ENCODE assay signal across 1 cellular context in genomic region chr5:56814361-56814962, GRCh38.
TF ChIP-seq lines count a peak whose summit lies in the region.

No MANE protein-coding gene starts in this region.

TF ChIP-seq in HepG2, 621 proteins besides CTCF, POLR2A, EP300 and RAD21 (continued from another document):
- peak; percentile 5; the same call in 1 of the 2 replicates for TF ChIP-seq IRF9 (CRISPR knock-in tag; IDR thresholded peaks at IDR 0.05; ENCODE audit: borderline replicate concordance)
- no peak for TF ChIP-seq EED (CRISPR knock-in tag; IDR thresholded peaks at IDR 0.05)
- no peak for TF ChIP-seq PAWR (CRISPR knock-in tag; IDR thresholded peaks at IDR 0.05; ENCODE audit: borderline replicate concordance)
- no peak for TF ChIP-seq HINFP (CRISPR knock-in tag; IDR thresholded peaks at IDR 0.05; ENCODE audit: low read depth)
- TF ChIP-seq ZNF607 (CRISPR knock-in tag; IDR thresholded peaks at IDR 0.05; ENCODE audit: borderline replicate concordance), result no peak
- no peak for TF ChIP-seq PAF1 (CRISPR knock-in tag; IDR thresholded peaks at IDR 0.05)
- no peak for TF ChIP-seq NFATC3 (CRISPR knock-in tag; IDR thresholded peaks at IDR 0.05)
- no peak for TF ChIP-seq GZF1 (CRISPR knock-in tag; IDR thresholded peaks at IDR 0.05)
- no peak for TF ChIP-seq TERF1 (CRISPR knock-in tag; IDR thresholded peaks at IDR 0.05)
- TF ChIP-seq MXI1 (IDR thresholded peaks at IDR 0.05; ENCODE audit: borderline replicate concordance, low read depth, low read length), result no peak
- TF ChIP-seq SIX4 (CRISPR knock-in tag; IDR thresholded peaks at IDR 0.05), result no peak
- TF ChIP-seq ZNF207 (IDR thresholded peaks at IDR 0.05; ENCODE audit: borderline replicate concordance), result no peak
- TF ChIP-seq ATF6 (CRISPR knock-in tag; conservative IDR thresholded peaks at IDR 0.05), result no peak
- TF ChIP-seq FOXO4 (CRISPR knock-in tag; conservative IDR thresholded peaks at IDR 0.05), result no peak
- no peak for TF ChIP-seq ZFP41 (CRISPR knock-in tag; IDR thresholded peaks at IDR 0.05; ENCODE audit: borderline replicate concordance)
- TF ChIP-seq POLR2AphosphoS5 (IDR thresholded peaks at IDR 0.05; ENCODE audit: low read depth, low read length), result no peak; the same call in 1 of the 2 replicates
- no peak for TF ChIP-seq ZSCAN29 (CRISPR knock-in tag; conservative IDR thresholded peaks at IDR 0.05)
- no peak for TF ChIP-seq RFXANK (CRISPR knock-in tag; IDR thresholded peaks at IDR 0.05)
- TF ChIP-seq TBX3 (IDR thresholded peaks at IDR 0.05; ENCODE audit: borderline replicate concordance), result no peak
- no peak for TF ChIP-seq ZNF605 (CRISPR knock-in tag; IDR thresholded peaks at IDR 0.05)
- peak; percentile 42; the same call in 1 of the 2 replicates for TF ChIP-seq ZNF687 (CRISPR knock-in tag; IDR thresholded peaks at IDR 0.05)
- no peak for TF ChIP-seq KLF6 (CRISPR knock-in tag; IDR thresholded peaks at IDR 0.05)
- no peak for TF ChIP-seq AGO2 (optimal IDR thresholded peaks at IDR 0.05; ENCODE audit: low read depth, low read length)
- no peak for TF ChIP-seq ZNF562 (CRISPR knock-in tag; IDR thresholded peaks at IDR 0.05; ENCODE audit: borderline replicate concordance)
- no peak for TF ChIP-seq ZNF557 (CRISPR knock-in tag; IDR thresholded peaks at IDR 0.05)
- no peak for TF ChIP-seq U2AF2 (IDR thresholded peaks at IDR 0.05; ENCODE audit: low read depth, low read length)
- no peak for TF ChIP-seq ZNF761 (CRISPR knock-in tag; conservative IDR thresholded peaks at IDR 0.05)
- no peak for TF ChIP-seq ATF2 (CRISPR knock-in tag; IDR thresholded peaks at IDR 0.05)
